Comparison of ENCODE assay signal across 8 cellular contexts in genomic region chr19:42201489-42202289, GRCh38. TPM values are rescaled to one million over a fixed set of nuclear protein-coding genes. Genes with fewer than 3 reads are reported as not detected.
DNase-seq lines count a peak whose midpoint lies in the region; ATAC-seq and TF ChIP-seq lines count a peak whose summit lies in the region.

No MANE protein-coding gene starts in this region.

- no peaks in the 10 kb centered on the region for H3K27me3 ChIP-seq in mucosa of rectum (ENCODE audit: control insufficient read depth in 2 of 2, insufficient read depth in 2 of 2, low read length in 2 of 2)
- no peaks in the 10 kb centered on the region for H3K27me3 ChIP-seq in BE2C

- H3K4me1 Mint-ChIP-seq in activated T-helper 17 cell treated with anti-CD3 and anti-CD28 coated beads, Interleukin-2, amount 50 U/mL, for 72 hours, result peaks cover 57% of the 10 kb centered on the region

- H3K36me3 ChIP-seq in mucosa of rectum (ENCODE audit: control insufficient read depth in 2 of 2, insufficient read depth in 2 of 2, low read length in 2 of 2) (peaks cover 57 to 87% of the 10 kb centered on the region in 2 donors), BE2C (peaks cover 10% of the 10 kb centered on the region)

- no peaks in the 10 kb centered on the region for H3K9me3 Mint-ChIP-seq in activated T-helper 17 cell treated with anti-CD3 and anti-CD28 coated beads, Interleukin-2, amount 50 U/mL, for 72 hours

- ATAC-seq in HG03442 (IDR thresholded peaks at IDR 0.05; ENCODE audit: unreplicated experiment) (peak; percentile 37), GM18873 (IDR thresholded peaks at IDR 0.05; ENCODE audit: low FRiP score, unreplicated experiment) (no peak), HG03460 (IDR thresholded peaks at IDR 0.05; ENCODE audit: unreplicated experiment) (no peak)
- ATAC-seq in activated T-helper 17 cell treated with anti-CD3 and anti-CD28 coated beads, Interleukin-2, amount 50 U/mL, for 72 hours (replicated peaks), result peak; percentile 71

- no peak overlapping the region for H3K9ac ChIP-seq in mucosa of rectum (ENCODE audit: low read depth in 1 of 2, low read length in 2 of 2)

- peak overlapping the region; percentile 66 to 85 for H3K27ac ChIP-seq in mucosa of rectum (ENCODE audit: low read depth in 2 of 2, low read length in 2 of 2)

- H3K4me3 ChIP-seq in mucosa of rectum (ENCODE audit: low read length in 2 of 2) (peak overlapping the region in 1 of 2 donors; percentile 7), BE2C (ENCODE audit: low read depth, low read length) (no peak overlapping the region)

- CTCF ChIA-PET in GM10248 (lab: Yijun Ruan, JAX), result interaction anchor here (1.9 kb wide), 1 partner anchor 15 kb away, joined by 6 read pairs; no protein-coding TSS in a partner anchor

- H3K36me3 Mint-ChIP-seq in activated T-helper 17 cell treated with anti-CD3 and anti-CD28 coated beads, Interleukin-2, amount 50 U/mL, for 72 hours (ENCODE audit: low read depth), result peaks cover 99% of the 10 kb centered on the region

- peak overlapping the region; percentile 75 for H3K4me3 Mint-ChIP-seq in activated T-helper 17 cell treated with anti-CD3 and anti-CD28 coated beads, Interleukin-2, amount 50 U/mL, for 72 hours

- DNase-seq in GM10248 (ENCODE audit: extremely low spot score) (peak; percentile 85), BE2C (no peak), NCI-H1436 treated with DMSO at 0.1 percent for 48 hours (lab: John Stamatoyannopoulos, UW) (no peak)

- no peaks in the 10 kb centered on the region for H3K27me3 Mint-ChIP-seq in activated T-helper 17 cell treated with anti-CD3 and anti-CD28 coated beads, Interleukin-2, amount 50 U/mL, for 72 hours

- no peaks in the 10 kb centered on the region for H3K9me3 ChIP-seq in mucosa of rectum (ENCODE audit: control insufficient read depth in 2 of 2, low read length in 2 of 2)
- H3K9me3 ChIP-seq in BE2C, result no peaks in the 10 kb centered on the region

- peak overlapping the region; percentile 85 for H3K27ac Mint-ChIP-seq in activated T-helper 17 cell treated with anti-CD3 and anti-CD28 coated beads, Interleukin-2, amount 50 U/mL, for 72 hours

- no peak for TF ChIP-seq CTCF in GM10248 (IDR thresholded peaks at IDR 0.05; ENCODE audit: control extremely low read depth, extremely low read depth, low read depth, missing control alignments)
- TF ChIP-seq CTCF in BE2C (IDR thresholded peaks at IDR 0.05; ENCODE audit: low read depth, low read length), result no peak

- H3K4me1 ChIP-seq in mucosa of rectum (ENCODE audit: control insufficient read depth in 2 of 2, insufficient read depth in 2 of 2, low read length in 2 of 2) (peaks cover 26 to 41% of the 10 kb centered on the region in 2 donors), BE2C (no peaks in the 10 kb centered on the region)

- POLR2A ChIA-PET in GM10248 (lab: Yijun Ruan, JAX), result interaction anchor here (1.1 kb wide), 1 partner anchor 13 kb away, joined by 3 read pairs; no protein-coding TSS in a partner anchor

RNA-seq across cellular contexts. Expression of gene DEDD2, which starts 15.8 kb away (rescaled TPM):
- total RNA-seq in activated T-helper 17 cell treated with anti-CD3 and anti-CD28 coated beads, Interleukin-2, amount 50 U/mL, for 72 hours, result 10 to 100 TPM; 37.4 to 45.7 TPM
- 43.1 TPM for polyA plus RNA-seq in BE2C (2012; ENCODE audit: insufficient read depth, insufficient read length, low read depth)

RNA-seq across cellular contexts. Expression of gene ZNF526, which starts 18.4 kb away (rescaled TPM):
- 10 to 100 TPM; 17.2 to 18.0 TPM for total RNA-seq in activated T-helper 17 cell treated with anti-CD3 and anti-CD28 coated beads, Interleukin-2, amount 50 U/mL, for 72 hours
- 16.0 TPM for polyA plus RNA-seq in BE2C (2012; ENCODE audit: insufficient read depth, insufficient read length, low read depth)

RNA-seq across cellular contexts. Expression of gene GSK3A, which starts 40.7 kb away (rescaled TPM):
- total RNA-seq in activated T-helper 17 cell treated with anti-CD3 and anti-CD28 coated beads, Interleukin-2, amount 50 U/mL, for 72 hours, result 10 to 100 TPM; 30.3 to 47.2 TPM
- polyA plus RNA-seq in BE2C (2012; ENCODE audit: insufficient read depth, insufficient read length, low read depth), result 88.2 TPM

RNA-seq across cellular contexts. Expression of gene ERF, which starts 53.2 kb away (rescaled TPM):
- total RNA-seq in activated T-helper 17 cell treated with anti-CD3 and anti-CD28 coated beads, Interleukin-2, amount 50 U/mL, for 72 hours, result 10 to 100 TPM; 44.8 to 49.7 TPM
- polyA plus RNA-seq in BE2C (2012; ENCODE audit: insufficient read depth, insufficient read length, low read depth), result 162 TPM

Comparison
In these comparisons a context has a peak if more than half of its experiments do, and no peak if none do; other contexts are left out.
1. ATAC-seq: peak in HG03442 (single experiment) and activated T-helper 17 cell treated with anti-CD3 and anti-CD28 coated beads, Interleukin-2, amount 50 U/mL, for 72 hours (single experiment); none in GM18873 (single experiment) and HG03460 (single experiment).